Comparison of ENCODE assay signal across 9 cellular contexts in genomic region chr11:5809122-5809519, GRCh38. TPM values are rescaled to one million over a fixed set of nuclear protein-coding genes. Genes with fewer than 3 reads are reported as not detected.
A peak's percentile ranks its signal among the peaks of the same experiment; 100 is the strongest.
DNase-seq lines count a peak whose midpoint lies in the region; ATAC-seq and TF ChIP-seq lines count a peak whose summit lies in the region.
"Had no signal": no experiment of that assay in that cellular context is flagged by ENCODE, and none has a peak within 500 bp of the region (broad histone marks: within the 10 kb centered on the region; RNA-seq: fewer than 3 reads in every experiment).

No MANE protein-coding gene starts in this region.

- no peak for TF ChIP-seq POLR2A in heart left ventricle (IDR thresholded peaks at IDR 0.05)

- intact Hi-C loops in heart left ventricle (cut with DNase I) (loop anchor here (2.0 to 10.0 kb wide), 13 partner anchors 204 to 1174 kb away; partner anchors contain the start of genes OR51D1 (in 1 of the 10), OR51V1 (in 1 of the 10) and TRIM6 (in 1 of the 10)), left ventricle myocardium superior (cut with micrococcal nuclease) (no loop called here), natural killer cell (cut with micrococcal nuclease) (loop anchor here (2.0 kb wide), 1 partner anchor 1172 kb away; the partner anchor contains the start of gene OR51D1)

- H3K36me3 ChIP-seq in heart left ventricle (no peaks in the 10 kb centered on the region), HUES48 (ENCODE audit: control insufficient read depth, insufficient read depth, low read length) (no peaks in the 10 kb centered on the region)

- peaks cover 13% of the 10 kb centered on the region for H3K4me1 Mint-ChIP-seq in central memory CD8-positive, alpha-beta T cell
- H3K4me1 Mint-ChIP-seq in natural killer cell = peaks cover 12% of the 10 kb centered on the region in 2 donors

- no peak overlapping the region for H3K27ac Mint-ChIP-seq in central memory CD8-positive, alpha-beta T cell (ENCODE audit: low read depth)
- peak overlapping the region in 1 of 2 donors; percentile 19 for H3K27ac Mint-ChIP-seq in natural killer cell

- ATAC-seq in heart left ventricle = peak; percentile 9 to 37 (median 20)
- ATAC-seq in left ventricle myocardium superior = no peak
- ATAC-seq in central memory CD8-positive, alpha-beta T cell (replicated peaks; ENCODE audit: extremely low read depth, poor library complexity, severe bottlenecking) = no peak
- ATAC-seq in natural killer cell = peak in 2 of 3 donors; percentile 18 to 29

- H3K36me3 Mint-ChIP-seq in central memory CD8-positive, alpha-beta T cell (ENCODE audit: insufficient read depth) = peaks cover 2% of the 10 kb centered on the region
- H3K36me3 Mint-ChIP-seq in natural killer cell = no peaks in the 10 kb centered on the region

- H3K27ac ChIP-seq in heart left ventricle (no peak overlapping the region), HUES48 (ENCODE audit: low read depth, low read length) (no peak overlapping the region)

- H3K4me3 ChIP-seq in heart left ventricle (peak overlapping the region in 11 of 12 donors; percentile 17 to 66 (median 54)), HUES48 (ENCODE audit: low read depth, low read length) (peak overlapping the region; percentile 66)

- 42 to 56% (median 46%) methylated on average over 5 of the region's 5 CpGs for WGBS in heart left ventricle, 4 donors

- peaks cover 0 to 2% (median 0%) of the 10 kb centered on the region in 9 donors for H3K27me3 ChIP-seq in heart left ventricle
- no peaks in the 10 kb centered on the region for H3K27me3 ChIP-seq in HUES48 (ENCODE audit: control insufficient read depth, insufficient read depth, low read length)

- TF ChIP-seq CTCF in heart left ventricle (IDR thresholded peaks at IDR 0.05) (no peak), natural killer cell (IDR thresholded peaks at IDR 0.05) (no peak)

- no peak overlapping the region for H3K9ac ChIP-seq in HUES48 (ENCODE audit: low read depth, low read length)

- H3K4me1 ChIP-seq in heart left ventricle (peaks cover 0 to 12% (median 0%) of the 10 kb centered on the region in 12 donors), HUES48 (ENCODE audit: control insufficient read depth, insufficient read depth, low read length) (peaks cover 10% of the 10 kb centered on the region)

- no peak for DNase-seq in heart left ventricle
- no peak for DNase-seq in left ventricle myocardium superior
- no peak for DNase-seq in central memory CD8-positive, alpha-beta T cell (ENCODE audit: low spot score in 2 of 2)
- DNase-seq in natural killer cell = no peak
- DNase-seq in NCI-H187 treated with DMSO at 0.1 percent for 48 hours (lab: John Stamatoyannopoulos, UW) = no peak
- DNase-seq in NCI-H1092 treated with DMSO at 0.1 percent for 48 hours (lab: John Stamatoyannopoulos, UW) = no peak
- no peak for DNase-seq in stimulated activated CD4-positive, alpha-beta T cell treated with anti-CD3 and anti-CD28 coated beads, Interleukin-2, amount 100 ng/mL, for 48 hours

- H3K9me3 ChIP-seq in heart left ventricle (peaks cover 0 to 7% (median 0%) of the 10 kb centered on the region in 12 donors), HUES48 (ENCODE audit: control insufficient read depth, insufficient read depth, low read length) (0 out of 2 replicates have a peak, but pooled peaks cover 2% of the 10 kb centered on the region)

- peak overlapping the region; percentile 81 for H3K4me3 Mint-ChIP-seq in central memory CD8-positive, alpha-beta T cell
- peak overlapping the region; percentile 83 for H3K4me3 Mint-ChIP-seq in natural killer cell

- peaks cover 34% of the 10 kb centered on the region for H3K27me3 Mint-ChIP-seq in central memory CD8-positive, alpha-beta T cell
- H3K27me3 Mint-ChIP-seq in natural killer cell (ENCODE audit: low read depth in 2 of 2) = peaks cover 25 to 34% of the 10 kb centered on the region in 2 donors

- H3K9me3 Mint-ChIP-seq in central memory CD8-positive, alpha-beta T cell = no peaks in the 10 kb centered on the region
- H3K9me3 Mint-ChIP-seq in natural killer cell = no peaks in the 10 kb centered on the region

RNA-seq across cellular contexts. Expression of gene OR52N2, which starts 0.4 kb away (rescaled TPM):
- not detected for total RNA-seq in heart left ventricle
- not detected for polyA plus RNA-seq in heart left ventricle
- total RNA-seq in left ventricle myocardium superior = not detected
- not detected for total RNA-seq in natural killer cell
- total RNA-seq: dermis microvascular lymphatic vessel endothelial cell had no signal

RNA-seq across cellular contexts. Expression of gene OR52N1, which starts 18.1 kb away (rescaled TPM):
- total RNA-seq in heart left ventricle = under 1 TPM in 1 of 9 donors, not detected in 8; 0.21 TPM
- polyA plus RNA-seq in heart left ventricle = not detected
- total RNA-seq in left ventricle myocardium superior = not detected
- not detected for total RNA-seq in natural killer cell
- total RNA-seq: dermis microvascular lymphatic vessel endothelial cell had no signal

RNA-seq across cellular contexts. Expression of gene OR52N5, which starts 26.0 kb away (rescaled TPM):
- total RNA-seq in heart left ventricle (not detected), left ventricle myocardium superior (not detected), natural killer cell (not detected)
- not detected for polyA plus RNA-seq in heart left ventricle
- total RNA-seq: dermis microvascular lymphatic vessel endothelial cell had no signal

RNA-seq across cellular contexts. Expression of gene OR52E6, which starts 32.6 kb away (rescaled TPM):
- not detected for total RNA-seq in heart left ventricle
- not detected for polyA plus RNA-seq in heart left ventricle
- not detected for total RNA-seq in left ventricle myocardium superior
- total RNA-seq in natural killer cell = not detected
- total RNA-seq: dermis microvascular lymphatic vessel endothelial cell had no signal

RNA-seq across cellular contexts. Expression of gene OR52E8, which starts 48.4 kb away (rescaled TPM):
- total RNA-seq in heart left ventricle = not detected
- not detected for polyA plus RNA-seq in heart left ventricle
- not detected for total RNA-seq in left ventricle myocardium superior
- total RNA-seq in natural killer cell = not detected
- total RNA-seq: dermis microvascular lymphatic vessel endothelial cell had no signal

Comparison
In these comparisons a context has a peak if more than half of its experiments do, and no peak if none do; other contexts are left out.
1. ATAC-seq: peak in heart left ventricle (4 of 4) and natural killer cell (2 of 3); none in left ventricle myocardium superior (single experiment) and central memory CD8-positive, alpha-beta T cell (single experiment).